ENCODE assay signal across 10 cellular contexts in genomic region chr14:58663494-58664111, GRCh38. TPM values are rescaled to one million over a fixed set of nuclear protein-coding genes. Genes with fewer than 3 reads are reported as not detected.
DNase-seq lines count a peak whose midpoint lies in the region; ATAC-seq and TF ChIP-seq lines count a peak whose summit lies in the region.
"Had no signal": no experiment of that assay in that cellular context is flagged by ENCODE, and none has a peak within 500 bp of the region (broad histone marks: within the 10 kb centered on the region; RNA-seq: fewer than 3 reads in every experiment).

No MANE protein-coding gene starts in this region.

- H4K20me1 ChIP-seq in H9 (ENCODE audit: control insufficient read depth, insufficient read depth, insufficient read length) = no peaks in the 10 kb centered on the region

- WGBS in H9 (ENCODE audit: extremely low coverage, insufficient read length, low lambda C conversion rate) = no CpG with 5 or more reads among the region's 2 CpGs

- CTCF ChIA-PET in T-cell (lab: Charles Lee) = interaction anchor here in 1 of 2 donors (0.8 kb wide), 1 partner anchor 29 kb away, joined by 3 read pairs; no protein-coding TSS in a partner anchor

- no peak overlapping the region for H3K9ac ChIP-seq in H9 (ENCODE audit: extremely low read depth, insufficient read length, low read length)

- H4K91ac ChIP-seq in H9 (ENCODE audit: insufficient read length, low read depth, low read length) = no peak overlapping the region

- ATAC-seq in T-cell (replicated peaks in 1 of 4) = no peak

- peaks cover 21 to 35% (median 25%) of the 10 kb centered on the region in 3 donors for H3K4me1 Mint-ChIP-seq in T-cell
- H3K4me1 Mint-ChIP-seq in H9 = peaks cover 6 to 8% of the 10 kb centered on the region in 2 experiments
- H3K4me1 Mint-ChIP-seq in activated T-cell treated with anti-CD3 and anti-CD28 coated beads, Interleukin-2, amount 50 U/mL, for 24 hours (ENCODE audit: low read depth) = peaks cover 26% of the 10 kb centered on the region

- H3K9me3 ChIP-seq in H9 (ENCODE audit: control insufficient read depth, low read depth, low read length) = no peaks in the 10 kb centered on the region
- H3K9me3 ChIP-seq: esophagus muscularis mucosa had no signal

- H2BK5ac ChIP-seq in H9 (ENCODE audit: insufficient read length, low read length) = no peak overlapping the region

- H3T11ph ChIP-seq in H9 (ENCODE audit: low read length) = no peak overlapping the region

- no peak overlapping the region for H4K8ac ChIP-seq in H9 (replicated peaks; ENCODE audit: insufficient read length, low read depth, low read length)

- H3K27me3 ChIP-seq in H9 (ENCODE audit: insufficient read depth, low read length) = no peaks in the 10 kb centered on the region
- H3K27me3 ChIP-seq: esophagus muscularis mucosa had no signal

- H3K36me3 Mint-ChIP-seq in T-cell = no peaks in the 10 kb centered on the region
- H3K36me3 Mint-ChIP-seq in H9 (ENCODE audit: insufficient read depth in 1 of 3, low read depth in 3 of 3) = no peaks in the 10 kb centered on the region
- no peaks in the 10 kb centered on the region for H3K36me3 Mint-ChIP-seq in activated T-cell treated with anti-CD3 and anti-CD28 coated beads, Interleukin-2, amount 50 U/mL, for 24 hours (ENCODE audit: low read depth)

- H2AK5ac ChIP-seq in H9 (ENCODE audit: insufficient read length, low read length) = no peak overlapping the region

- H2AFZ ChIP-seq in H9 (ENCODE audit: low read length) = no peak overlapping the region

- no peaks in the 10 kb centered on the region for H3K9me3 Mint-ChIP-seq in T-cell
- no peaks in the 10 kb centered on the region for H3K9me3 Mint-ChIP-seq in H9
- H3K9me3 Mint-ChIP-seq in activated T-cell treated with anti-CD3 and anti-CD28 coated beads, Interleukin-2, amount 50 U/mL, for 24 hours = no peaks in the 10 kb centered on the region

- H3K18ac ChIP-seq in H9 (ENCODE audit: insufficient read length, low read depth, low read length) = no peak overlapping the region

- no peaks in the 10 kb centered on the region for H3K23me2 ChIP-seq in H9 (ENCODE audit: insufficient read length, low read depth, low read length, poor library complexity, severe bottlenecking)

- H3K4me2 ChIP-seq in H9 (ENCODE audit: insufficient read depth, insufficient read length, low read length) = no peak overlapping the region

- H3K79me1 ChIP-seq in H9 (ENCODE audit: insufficient read depth, low read depth, low read length, poor library complexity, severe bottlenecking) = no peaks in the 10 kb centered on the region

- H3K27ac ChIP-seq in H9 (ENCODE audit: insufficient read length, low read depth, low read length) = no peak overlapping the region

- no peak overlapping the region for H2BK15ac ChIP-seq in H9 (ENCODE audit: low read depth, low read length)

- H3K79me2 ChIP-seq in H9 (ENCODE audit: insufficient read depth, low read length) = no peaks in the 10 kb centered on the region

- H3K4me1 ChIP-seq in H9 (ENCODE audit: insufficient read depth, low read length) = peaks cover 3% of the 10 kb centered on the region; the same call in 1 of the 2 replicates
- H3K4me1 ChIP-seq: esophagus muscularis mucosa had no signal

- POLR2A ChIA-PET in T-cell (lab: Charles Lee) = no interaction called here

- DNase-seq in COR-L47 (lab: John Stamatoyannopoulos, UW) (peak; percentile 69), NCI-H128 (lab: John Stamatoyannopoulos, UW; ENCODE audit: unreplicated experiment) (peak; percentile 18), T-cell (no peak), left kidney (ENCODE audit: low read depth, low spot score) (peak; percentile 40), H9 (no peak), erythroblast (lab: John Stamatoyannopoulos, UW) (no peak), OCI-M2 (lab: John Stamatoyannopoulos, UW; ENCODE audit: unreplicated experiment) (no peak)
- no peak for DNase-seq in activated T-cell treated with anti-CD3 and anti-CD28 coated beads, Interleukin-2, amount 50 U/mL, for 24 hours
- DNase-seq: H7 had no signal

- no peak overlapping the region for H2BK20ac ChIP-seq in H9 (ENCODE audit: low read depth, low read length, poor library complexity, severe bottlenecking)

- no peak overlapping the region for H4K5ac ChIP-seq in H9 (ENCODE audit: insufficient read length, low read depth, low read length)

- TF ChIP-seq CTCF in H9 (conservative IDR thresholded peaks at IDR 0.05) = no peak

- H3K27me3 Mint-ChIP-seq in T-cell (no peaks in the 10 kb centered on the region), H9 (ENCODE audit: low read depth) (no peaks in the 10 kb centered on the region)
- H3K27me3 Mint-ChIP-seq in activated T-cell treated with anti-CD3 and anti-CD28 coated beads, Interleukin-2, amount 50 U/mL, for 24 hours = no peaks in the 10 kb centered on the region

- H3K27ac Mint-ChIP-seq in T-cell (peak overlapping the region; percentile 25 to 69), H9 (no peak overlapping the region)
- no peak overlapping the region for H3K27ac Mint-ChIP-seq in activated T-cell treated with anti-CD3 and anti-CD28 coated beads, Interleukin-2, amount 50 U/mL, for 24 hours

- H2BK12ac ChIP-seq in H9 (ENCODE audit: insufficient read length, low read depth, low read length) = no peak overlapping the region

- no peak overlapping the region for H3K23ac ChIP-seq in H9 (ENCODE audit: insufficient read length, low read depth, low read length)

- TF ChIP-seq POLR2A in erythroblast (IDR thresholded peaks at IDR 0.05; ENCODE audit: low read length) = no peak

- H2BK120ac ChIP-seq in H9 (ENCODE audit: low read depth, low read length, poor library complexity, severe bottlenecking) = no peak overlapping the region

- H3K56ac ChIP-seq in H9 (ENCODE audit: insufficient read length, low read depth, low read length) = no peak overlapping the region

- no peak overlapping the region for H3K14ac ChIP-seq in H9 (ENCODE audit: insufficient read depth, low read length)

- no peak overlapping the region for H3K4ac ChIP-seq in H9 (ENCODE audit: low read depth, low read length)

- peak overlapping the region in 1 of 3 donors; percentile 39 for H3K4me3 Mint-ChIP-seq in T-cell
- no peak overlapping the region; a peak in 1 of 5 replicates for H3K4me3 Mint-ChIP-seq in H9
- H3K4me3 Mint-ChIP-seq in activated T-cell treated with anti-CD3 and anti-CD28 coated beads, Interleukin-2, amount 50 U/mL, for 24 hours = no peak overlapping the region

RNA-seq across cellular contexts. Expression of gene DACT1, which starts 25.8 kb away (rescaled TPM):
- total RNA-seq in T-cell = 10 to 100 TPM in 3 of 5 donors, 1 to 10 TPM in 2; 5.6 to 35.9 (median 10.0) TPM
- 4.4 and 4.6 TPM in 2 replicates for total RNA-seq in H9 (2021)

Comparison
In these comparisons a context has a peak if more than half of its experiments do, and no peak if none do; other contexts are left out.
1. DNase-seq: peak in COR-L47 (single experiment), NCI-H128 (single experiment) and left kidney (single experiment); none in T-cell (0 of 34), H9 (single experiment), activated T-cell treated with anti-CD3 and anti-CD28 coated beads, Interleukin-2, amount 50 U/mL, for 24 hours (single experiment), erythroblast (0 of 2) and OCI-M2 (single experiment).
2. H3K27ac Mint-ChIP-seq: peak in T-cell (2 of 2); none in H9 (0 of 3) and activated T-cell treated with anti-CD3 and anti-CD28 coated beads, Interleukin-2, amount 50 U/mL, for 24 hours (single experiment).